In the genomic region with DNA sequence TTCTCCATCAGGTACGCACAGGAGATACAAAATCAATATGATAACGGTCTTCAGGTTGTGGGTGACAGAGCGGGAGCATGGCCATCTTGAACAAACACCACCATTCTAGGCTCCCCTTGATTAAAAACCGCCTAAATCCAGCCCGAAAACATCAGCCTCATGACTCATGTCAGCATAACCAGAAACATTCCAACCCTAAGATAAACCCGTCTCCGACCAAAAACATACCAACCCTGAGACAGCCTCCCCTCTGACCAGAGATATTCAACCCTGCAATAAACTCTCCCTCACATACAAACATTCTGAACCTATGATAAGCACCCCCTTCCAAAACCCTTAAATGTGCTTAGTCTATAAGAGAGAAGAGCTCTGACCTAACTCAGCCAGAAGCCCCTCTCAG, we compare ENCODE assay signal across 17 cellular contexts.
A peak's percentile ranks its signal among the peaks of the same experiment; 100 is the strongest.
DNase-seq lines count a peak whose midpoint lies in the region; ATAC-seq and TF ChIP-seq lines count a peak whose summit lies in the region.
"Had no signal": no experiment of that assay in that cellular context is flagged by ENCODE, and none has a peak within 500 bp of the region (broad histone marks: within the 10 kb centered on the region; RNA-seq: fewer than 3 reads in every experiment).

No MANE protein-coding gene starts in this region.

- ATAC-seq in foreskin keratinocyte (peak; percentile 9), gastrocnemius medialis (no peak), HG02852 (IDR thresholded peaks at IDR 0.05; ENCODE audit: unreplicated experiment) (no peak)
- ATAC-seq: activated CD4-positive, CD25-positive, alpha-beta regulatory T cell treated with anti-CD3 and anti-CD28 coated beads, Interleukin-2, amount 50 U/mL, for 24 hours; CD8-positive, alpha-beta T cell had no signal

- TF ChIP-seq POLR2A in gastrocnemius medialis (IDR thresholded peaks at IDR 0.05), result no peak

- peak overlapping the region; percentile 86 for H3K27ac ChIP-seq in foreskin keratinocyte
- H3K27ac ChIP-seq in gastrocnemius medialis, result peak overlapping the region; percentile 82 to 92 (median 88)
- H3K27ac ChIP-seq: KMS-11, PC-9, upper lobe of left lung had no signal

- peaks cover 3% of the 10 kb centered on the region for H3K9me3 ChIP-seq in adipocyte (ENCODE audit: control insufficient read depth, low read length)
- no peaks in the 10 kb centered on the region for H3K9me3 ChIP-seq in gastrocnemius medialis
- H3K9me3 ChIP-seq: upper lobe of left lung had no signal

- no peak overlapping the region for H3K4me3 ChIP-seq in adipocyte (ENCODE audit: low read length)
- no peak overlapping the region for H3K4me3 ChIP-seq in gastrocnemius medialis
- H3K4me3 ChIP-seq: PC-9, upper lobe of left lung had no signal

- H3K4me1 ChIP-seq in adipocyte (ENCODE audit: control insufficient read depth, insufficient read depth, low read length) (no peaks in the 10 kb centered on the region), foreskin keratinocyte (peaks cover 3% of the 10 kb centered on the region), gastrocnemius medialis (peaks cover 14 to 16% of the 10 kb centered on the region in 2 donors)
- H3K4me1 ChIP-seq: upper lobe of left lung had no signal

- no peaks in the 10 kb centered on the region for H3K36me3 ChIP-seq in adipocyte (ENCODE audit: control insufficient read depth, insufficient read depth, low read length, severe bottlenecking)
- peaks cover 0 to 3% of the 10 kb centered on the region in 2 donors for H3K36me3 ChIP-seq in gastrocnemius medialis
- H3K36me3 ChIP-seq: upper lobe of left lung had no signal

- in situ Hi-C loops in gastrocnemius medialis (cut with MboI; ENCODE audit: low sequenced_read_pairs in 4 of 4), result loop anchor here in 1 of 4 donors (25.0 kb wide), 2 partner anchors 269 to 1356 kb away; no protein-coding TSS in a partner anchor

- intact Hi-C loops in gastrocnemius medialis (cut with DNase I; ENCODE audit: low total_unique reads), result loop anchor here (1.0 to 5.0 kb wide), 2 partner anchors 22 to 59 kb away; no protein-coding TSS in a partner anchor

- TF ChIP-seq CTCF in foreskin keratinocyte (conservative IDR thresholded peaks at IDR 0.05) (no peak), gastrocnemius medialis (IDR thresholded peaks at IDR 0.05 in 4 of 5, conservative IDR thresholded peaks at IDR 0.05 in 1 of 5) (no peak)

- H3K9ac ChIP-seq in adipocyte (ENCODE audit: low read length), result no peak overlapping the region
- H3K9ac ChIP-seq: KMS-11 had no signal

- H3K27me3 ChIP-seq in adipocyte (replicated peaks; ENCODE audit: control insufficient read depth, insufficient read depth, low read length) (no peaks in the 10 kb centered on the region), foreskin keratinocyte (no peaks in the 10 kb centered on the region), gastrocnemius medialis (no peaks in the 10 kb centered on the region)
- H3K27me3 ChIP-seq: upper lobe of left lung had no signal

- DNase-seq in GM03348 (ENCODE audit: low spot score), result peak; percentile 46
- peak; percentile 70 for DNase-seq in adipocyte (ENCODE audit: low read depth)
- DNase-seq in foreskin keratinocyte, result no peak
- DNase-seq in gastrocnemius medialis, result peak in 1 of 2 donors; percentile 5
- DNase-seq in SK-N-DZ (ENCODE audit: low spot score), result no peak
- DNase-seq in D341Med (ENCODE audit: low spot score), result no peak
- DNase-seq: CD8-positive, alpha-beta T cell; kidney; NCI-H1694 treated with DMSO at 0.1 percent for 48 hours; NCI-H510A treated with DMSO at 0.1 percent for 48 hours; PC-9; stimulated activated CD4-positive, alpha-beta T cell treated with anti-CD3 and anti-CD28 coated beads, Interleukin-2, amount 100 ng/mL, for 24 hours; T-helper 1 cell; upper lobe of left lung had no signal

Comparison
In these comparisons a context has a peak if more than half of its experiments do, and no peak if none do; other contexts are left out.
1. DNase-seq: peak in GM03348 (single experiment) and adipocyte (single experiment); none in foreskin keratinocyte (0 of 2), SK-N-DZ (single experiment) and D341Med (single experiment).